In the genomic region with DNA sequence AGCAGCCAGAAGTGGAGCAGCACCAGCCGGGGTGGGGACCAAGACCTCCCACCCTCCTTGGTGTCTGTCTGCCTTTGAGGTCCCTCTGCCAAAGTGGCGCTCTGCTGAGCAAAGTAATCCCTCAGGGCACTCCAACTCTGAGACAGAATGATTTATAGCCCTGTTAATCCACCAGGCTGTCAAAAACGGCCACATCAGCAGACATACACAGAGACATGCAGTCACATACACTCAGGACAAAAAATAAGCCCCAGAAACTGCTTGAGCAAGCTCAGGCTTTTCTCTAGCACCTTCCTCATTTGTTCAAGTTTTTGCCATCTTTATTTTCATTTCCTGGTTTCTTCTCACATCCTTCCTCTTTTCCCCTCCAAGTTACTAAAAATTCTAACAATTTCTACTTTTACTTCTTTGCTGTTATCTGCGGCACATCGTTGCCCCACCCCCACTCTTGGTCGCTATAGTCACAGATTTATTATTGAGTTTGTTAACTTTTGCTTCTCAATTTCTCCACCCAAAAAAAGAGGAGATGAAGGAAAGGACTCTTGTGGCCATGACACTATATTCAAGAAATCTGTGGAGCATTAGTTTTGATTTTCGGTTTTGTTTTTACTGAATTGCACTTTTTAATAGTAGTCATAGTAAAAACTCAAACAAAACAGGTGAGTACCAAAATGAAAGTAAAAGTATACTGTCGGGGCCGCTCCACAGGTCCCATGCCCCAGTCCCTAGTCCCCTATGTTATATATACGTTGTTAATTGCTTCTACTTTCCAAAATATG, we compare ENCODE assay signal across 8 cellular contexts. TPM values are rescaled to one million over a fixed set of nuclear protein-coding genes. Genes with fewer than 3 reads are reported as not detected.
DNase-seq lines count a peak whose midpoint lies in the region; ATAC-seq and TF ChIP-seq lines count a peak whose summit lies in the region.

No MANE protein-coding gene starts in this region.

- no peak for TF ChIP-seq CTCF in transverse colon (IDR thresholded peaks at IDR 0.05)

- ATAC-seq in GM18502 (IDR thresholded peaks at IDR 0.05; ENCODE audit: poor library complexity, unreplicated experiment) = peak; percentile 65
- peak; percentile 68 for ATAC-seq in GM21723 (IDR thresholded peaks at IDR 0.05; ENCODE audit: unreplicated experiment)
- ATAC-seq in right cardiac atrium = peak; percentile 17 to 38

- H3K9me2 ChIP-seq in Karpas-422 (replicated peaks; ENCODE audit: insufficient read depth, low read length) = no peaks in the 10 kb centered on the region

- H3K4me1 ChIP-seq in Karpas-422 (ENCODE audit: low read length) (peaks cover 84% of the 10 kb centered on the region), right cardiac atrium (ENCODE audit: control insufficient read depth, insufficient read depth, low read length) (peaks cover 7% of the 10 kb centered on the region), transverse colon (peaks cover 0 to 32% (median 6%) of the 10 kb centered on the region in 4 donors)

- no peaks in the 10 kb centered on the region for H3K36me3 ChIP-seq in Karpas-422 (ENCODE audit: insufficient read depth, low read length)
- H3K36me3 ChIP-seq in transverse colon = no peaks in the 10 kb centered on the region

- intact Hi-C loops in right cardiac atrium (cut with DNase I) (no loop called here), transverse colon (cut with DNase I; ENCODE audit: low total_unique reads) (no loop called here)

- H3K27me3 ChIP-seq in Karpas-422 (ENCODE audit: low read length) (no peaks in the 10 kb centered on the region), right cardiac atrium (ENCODE audit: control insufficient read depth, insufficient read depth) (no peaks in the 10 kb centered on the region), transverse colon (no peaks in the 10 kb centered on the region)

- no peak overlapping the region for H2AFZ ChIP-seq in Karpas-422 (ENCODE audit: low read length)

- no peak for TF ChIP-seq POLR2A in transverse colon (IDR thresholded peaks at IDR 0.05)

- in situ Hi-C loops in transverse colon (cut with MboI; ENCODE audit: low pct_ligation_motif_present in 1 of 4, low pct_unique_long_range_greater_than_20kb in 1 of 4, low sequenced_read_pairs in 3 of 4) = loop anchor here in 1 of 4 donors (25.0 kb wide), 1 partner anchor 153 kb away; no protein-coding TSS in a partner anchor

- TF ChIP-seq EP300 in transverse colon (IDR thresholded peaks at IDR 0.05; ENCODE audit: low read depth) = no peak

- no peaks in the 10 kb centered on the region for H4K20me1 ChIP-seq in Karpas-422 (ENCODE audit: insufficient read depth, low read depth, low read length)

- DNase-seq in Karpas-422 (peak; percentile 97), UCSD-AML1 (lab: John Stamatoyannopoulos, UW; ENCODE audit: unreplicated experiment) (peak; percentile 36), right cardiac atrium (peak in 2 of 3 donors; percentile 43 to 79), transverse colon (peak; percentile 38), putamen (ENCODE audit: low spot score) (no peak), NCI-H1930 (lab: John Stamatoyannopoulos, UW) (no peak)

- H3K9me3 ChIP-seq in Karpas-422 (ENCODE audit: low read length) (no peaks in the 10 kb centered on the region), right cardiac atrium (ENCODE audit: control insufficient read depth, low read length) (no peaks in the 10 kb centered on the region), transverse colon (no peaks in the 10 kb centered on the region)

- H3K79me2 ChIP-seq in Karpas-422 (ENCODE audit: low read length) = no peaks in the 10 kb centered on the region

- H3K4me2 ChIP-seq in Karpas-422 (ENCODE audit: low read depth, low read length, poor library complexity, severe bottlenecking) = peak overlapping the region; percentile 86

- H3K4me3 ChIP-seq in Karpas-422 (ENCODE audit: low read length) (peak overlapping the region; percentile 64), right cardiac atrium (ENCODE audit: low read length) (peak overlapping the region; percentile 35), transverse colon (peak overlapping the region in 3 of 4 donors; percentile 21 to 44 (median 24))

- peak overlapping the region; percentile 66 for H3K9ac ChIP-seq in Karpas-422 (ENCODE audit: low read length)

- 45% methylated on average over 10 of the region's 10 CpGs for WGBS in right cardiac atrium
- 23 to 34% methylated on average over 9 to 10 of the region's 10 CpGs for WGBS in transverse colon (ENCODE audit: low coverage in 1 of 2), 2 donors

- H3K27ac ChIP-seq in Karpas-422 (ENCODE audit: low read length) = peak overlapping the region; percentile 100
- H3K27ac ChIP-seq in right cardiac atrium (ENCODE audit: low read length) = peak overlapping the region; percentile 56
- H3K27ac ChIP-seq in transverse colon = peak overlapping the region; percentile 3 to 35 (median 22)

RNA-seq across cellular contexts. Expression of a gene that starts 17.4 kb away (rescaled TPM):
- 37.0 and 39.9 TPM in 2 replicates for total RNA-seq in Karpas-422 (2014; rRNA removed; shearing (Covaris generic); ENCODE audit: low replicate concordance)
- total RNA-seq in right cardiac atrium (1 to 10 TPM; 5.0 to 9.2 (median 7.9) TPM), transverse colon (1 to 10 TPM in 3 of 4 donors, under 1 TPM in 1; 1.00 to 3.5 (median 1.7) TPM)
- 2.4 TPM for polyA plus RNA-seq in right cardiac atrium

Comparison
In these comparisons a context has a peak if more than half of its experiments do, and no peak if none do; other contexts are left out.
1. DNase-seq: peak in Karpas-422 (single experiment), UCSD-AML1 (single experiment), right cardiac atrium (2 of 3) and transverse colon (single experiment); none in putamen (single experiment) and NCI-H1930 (0 of 2).
2. H3K27ac ChIP-seq: peak in every context shown above with its lines; median percentile 100 in Karpas-422; 56 in right cardiac atrium; 22 in transverse colon.
3. Peak in every context shown above with its lines, with median percentiles within 50 percentile points of each other: ATAC-seq and H3K4me3 ChIP-seq.